Comparison of ENCODE assay signal across 8 cellular contexts in the genomic region with DNA sequence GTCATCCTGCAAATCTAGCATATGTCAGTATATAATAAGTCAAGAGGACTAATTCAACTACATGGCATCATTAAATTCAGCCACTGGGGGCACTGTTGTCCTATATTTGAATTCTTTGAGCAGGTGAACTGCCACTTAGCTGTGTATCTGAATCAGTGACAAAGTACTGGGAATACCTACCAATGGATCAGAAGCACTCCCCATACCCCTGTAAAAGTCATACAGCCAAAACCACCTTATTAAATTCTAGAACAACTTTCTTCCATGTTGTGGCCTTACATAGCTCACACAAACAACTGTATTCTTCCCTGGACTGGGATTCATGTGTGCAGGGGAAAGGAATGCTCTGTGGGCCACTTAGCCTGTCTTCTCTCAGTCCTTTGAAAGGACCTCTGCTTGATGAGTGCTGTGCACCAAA. TPM values are rescaled to one million over a fixed set of nuclear protein-coding genes. Genes with fewer than 3 reads are reported as not detected.
DNase-seq lines count a peak whose midpoint lies in the region; ATAC-seq, FAIRE-seq and TF ChIP-seq lines count a peak whose summit lies in the region.

No MANE protein-coding gene starts in this region.

- H3K4me2 ChIP-seq in H9 (ENCODE audit: insufficient read depth, insufficient read length, low read length) (no peak overlapping the region), astrocyte (ENCODE audit: low read length) (no peak overlapping the region)

- H3K9me3 Mint-ChIP-seq in H9 (peaks cover 0 to 2% of the 10 kb centered on the region in 2 experiments; a peak in 2 of 5 replicates), astrocyte (ENCODE audit: unreplicated experiment) (peaks cover 3% of the 10 kb centered on the region)

- peak; percentile 84 for TF ChIP-seq CTCF in H9 (conservative IDR thresholded peaks at IDR 0.05)
- TF ChIP-seq CTCF in astrocyte (IDR thresholded peaks at IDR 0.05; ENCODE audit: insufficient read depth, low read depth, low read length) = peak; percentile 81

- H3K4me1 ChIP-seq in H9 (ENCODE audit: insufficient read depth, low read length) = no peaks in the 10 kb centered on the region
- H3K4me1 ChIP-seq in astrocyte (ENCODE audit: insufficient read depth, low read length) = no peaks in the 10 kb centered on the region

- H3K4me3 Mint-ChIP-seq in H9 (no peak overlapping the region), T-helper 17 cell (no peak overlapping the region), astrocyte (ENCODE audit: unreplicated experiment) (no peak overlapping the region)

- H3K79me1 ChIP-seq in H9 (ENCODE audit: insufficient read depth, low read depth, low read length, poor library complexity, severe bottlenecking) = no peaks in the 10 kb centered on the region

- no peak overlapping the region for H2BK5ac ChIP-seq in H9 (ENCODE audit: insufficient read length, low read length)

- no peak overlapping the region for H2AFZ ChIP-seq in H9 (ENCODE audit: low read length)
- no peak overlapping the region for H2AFZ ChIP-seq in astrocyte (ENCODE audit: low read depth, low read length)

- DNase-seq in EH (ENCODE audit: low read depth) (peak; percentile 70), H9 (peak; percentile 70), NCI-H1105 (lab: John Stamatoyannopoulos, UW) (peak; percentile 67), T-helper 17 cell (peak; percentile 16 to 58 (median 26)), astrocyte (ENCODE audit: low read depth) (peak; percentile 23), hypothalamus (lab: John Stamatoyannopoulos, UW) (peak in 27 of 51 donors; percentile 0 to 67 (median 21)), NOMO-1 (lab: John Stamatoyannopoulos, UW; ENCODE audit: unreplicated experiment in 2 of 2) (no peak)
- peak; percentile 12 to 62 for DNase-seq in stimulated activated CD4-positive, alpha-beta T cell treated with anti-CD3 and anti-CD28 coated beads, Interleukin-12 subunit alpha, Interleukin-12 subunit beta, amount 100 ng/mL, for 24 hours (ENCODE audit: low read depth in 2 of 2)

- no peak overlapping the region for H4K91ac ChIP-seq in H9 (ENCODE audit: insufficient read length, low read depth, low read length)

- H4K20me1 ChIP-seq in H9 (ENCODE audit: control insufficient read depth, insufficient read depth, insufficient read length) = no peaks in the 10 kb centered on the region
- H4K20me1 ChIP-seq in astrocyte (ENCODE audit: insufficient read depth, low read length) = no peaks in the 10 kb centered on the region

- no peak overlapping the region; a peak in 2 of 7 replicates for H3K27ac Mint-ChIP-seq in H9
- peak overlapping the region; percentile 19 for H3K27ac Mint-ChIP-seq in T-helper 17 cell
- no peak overlapping the region for H3K27ac Mint-ChIP-seq in astrocyte (ENCODE audit: unreplicated experiment)

- H2BK15ac ChIP-seq in H9 (ENCODE audit: low read depth, low read length) = no peak overlapping the region

- H3K4ac ChIP-seq in H9 (ENCODE audit: low read depth, low read length) = no peak overlapping the region

- no peaks in the 10 kb centered on the region for H3K27me3 ChIP-seq in H9 (ENCODE audit: insufficient read depth, low read length)
- H3K27me3 ChIP-seq in astrocyte (ENCODE audit: insufficient read depth, low read length) = no peaks in the 10 kb centered on the region

- FAIRE-seq in astrocyte (lab: Jason Lieb, UNC) = peak; percentile 45

- no peak overlapping the region for H2BK12ac ChIP-seq in H9 (ENCODE audit: insufficient read length, low read depth, low read length)

- H3K79me2 ChIP-seq in H9 (ENCODE audit: insufficient read depth, low read length) (no peaks in the 10 kb centered on the region), astrocyte (ENCODE audit: insufficient read depth, low read length) (no peaks in the 10 kb centered on the region)

- no peak overlapping the region for H4K5ac ChIP-seq in H9 (ENCODE audit: insufficient read length, low read depth, low read length)

- H3K56ac ChIP-seq in H9 (ENCODE audit: insufficient read length, low read depth, low read length) = no peak overlapping the region

- peak; percentile 79 for ATAC-seq in T-helper 17 cell

- no peak overlapping the region for H3K14ac ChIP-seq in H9 (ENCODE audit: insufficient read depth, low read length)

- H3K4me1 Mint-ChIP-seq in H9 (peaks cover 6% of the 10 kb centered on the region in 2 experiments), T-helper 17 cell (peaks cover 22% of the 10 kb centered on the region), astrocyte (ENCODE audit: low read depth, unreplicated experiment) (no peaks in the 10 kb centered on the region)

- H2BK120ac ChIP-seq in H9 (ENCODE audit: low read depth, low read length, poor library complexity, severe bottlenecking) = no peak overlapping the region

- no peaks in the 10 kb centered on the region for H3K23me2 ChIP-seq in H9 (ENCODE audit: insufficient read length, low read depth, low read length, poor library complexity, severe bottlenecking)

- peaks cover 2% of the 10 kb centered on the region; the same call in 1 of the 2 replicates for H3K27me3 Mint-ChIP-seq in H9 (ENCODE audit: low read depth)
- H3K27me3 Mint-ChIP-seq in T-helper 17 cell = no peaks in the 10 kb centered on the region
- peaks cover 2% of the 10 kb centered on the region for H3K27me3 Mint-ChIP-seq in astrocyte (ENCODE audit: low read depth, unreplicated experiment)

- H2AK5ac ChIP-seq in H9 (ENCODE audit: insufficient read length, low read length) = no peak overlapping the region

- no peak overlapping the region for H3K18ac ChIP-seq in H9 (ENCODE audit: insufficient read length, low read depth, low read length)

- H3K9me3 ChIP-seq in H9 (ENCODE audit: control insufficient read depth, low read depth, low read length) (no peaks in the 10 kb centered on the region), T-helper 17 cell (ENCODE audit: control insufficient read depth, low read length, poor library complexity, severe bottlenecking) (no peaks in the 10 kb centered on the region), astrocyte (ENCODE audit: insufficient read depth, low read depth, low read length) (no peaks in the 10 kb centered on the region)

- no peak overlapping the region for H3K9ac ChIP-seq in H9 (ENCODE audit: extremely low read depth, insufficient read length, low read length)
- H3K9ac ChIP-seq in astrocyte (ENCODE audit: low read length) = no peak overlapping the region

- H3K27ac ChIP-seq in H9 (ENCODE audit: insufficient read length, low read depth, low read length) = no peak overlapping the region
- no peak overlapping the region for H3K27ac ChIP-seq in astrocyte (ENCODE audit: low read depth, low read length)

- H3K4me3 ChIP-seq in astrocyte (ENCODE audit: insufficient read depth, low read depth, low read length) = no peak overlapping the region

- no peak overlapping the region for H4K8ac ChIP-seq in H9 (replicated peaks; ENCODE audit: insufficient read length, low read depth, low read length)

- H3K36me3 Mint-ChIP-seq in H9 (ENCODE audit: insufficient read depth in 1 of 3, low read depth in 3 of 3) = no peaks in the 10 kb centered on the region; a peak in 2 of 7 replicates
- peaks cover 2% of the 10 kb centered on the region for H3K36me3 Mint-ChIP-seq in T-helper 17 cell (ENCODE audit: low read depth)
- peaks cover 3% of the 10 kb centered on the region for H3K36me3 Mint-ChIP-seq in astrocyte (ENCODE audit: low read depth, unreplicated experiment)

- H3K36me3 ChIP-seq in astrocyte (ENCODE audit: insufficient read depth, low read length) = no peaks in the 10 kb centered on the region

- no peak overlapping the region for H3K23ac ChIP-seq in H9 (ENCODE audit: insufficient read length, low read depth, low read length)

- H3T11ph ChIP-seq in H9 (ENCODE audit: low read length) = no peak overlapping the region

- H2BK20ac ChIP-seq in H9 (ENCODE audit: low read depth, low read length, poor library complexity, severe bottlenecking) = no peak overlapping the region

RNA-seq across cellular contexts. Expression of gene PLPP6, which starts 57.4 kb away (rescaled TPM):
- total RNA-seq in H9 (2021) (7.1 and 7.6 TPM in 2 replicates), T-helper 17 cell (1 to 10 TPM; 5.9 to 7.7 TPM), astrocyte (7.3 and 7.5 TPM in 2 replicates)

Comparison
In these comparisons a context has a peak if more than half of its experiments do, and no peak if none do; other contexts are left out.
1. DNase-seq: peak in EH (single experiment), H9 (single experiment), NCI-H1105 (single experiment), T-helper 17 cell (3 of 3), astrocyte (single experiment), hypothalamus (27 of 51) and stimulated activated CD4-positive, alpha-beta T cell treated with anti-CD3 and anti-CD28 coated beads, Interleukin-12 subunit alpha, Interleukin-12 subunit beta, amount 100 ng/mL, for 24 hours (2 of 2); none in NOMO-1 (0 of 2).